In the genomic region with DNA sequence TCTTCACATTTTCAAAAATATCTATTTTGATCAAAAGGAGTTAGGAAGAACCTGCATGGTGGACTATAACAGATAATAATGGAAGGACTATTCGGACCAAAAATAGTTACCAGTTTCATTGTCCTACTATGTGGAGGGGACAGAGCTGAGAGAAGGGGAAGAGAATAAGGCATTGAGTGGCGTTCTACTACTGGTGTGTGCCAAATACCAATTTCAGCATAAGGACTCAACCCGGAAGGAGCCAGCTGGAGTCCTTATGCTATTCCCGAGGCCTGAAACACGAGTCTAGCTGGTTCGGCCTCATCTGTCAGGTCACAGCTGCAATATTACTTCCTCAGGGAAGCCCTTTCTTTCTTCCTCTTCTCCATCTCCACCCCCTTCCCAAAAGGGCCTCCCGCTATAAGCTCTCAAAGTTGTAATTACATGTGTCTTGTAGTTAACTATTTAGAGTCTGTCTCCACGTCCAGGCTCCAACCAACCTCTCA, we compare ENCODE assay signal across 8 cellular contexts. TPM values are rescaled to one million over a fixed set of nuclear protein-coding genes. Genes with fewer than 3 reads are reported as not detected.
DNase-seq lines count a peak whose midpoint lies in the region; ATAC-seq and TF ChIP-seq lines count a peak whose summit lies in the region.

No MANE protein-coding gene starts in this region.

- POLR2A ChIA-PET in CD4-positive, alpha-beta T cell (lab: Charles Lee) = interaction anchor here (0.8 to 2.5 kb wide), 5 partner anchors 21 to 683 kb away, joined by 3 to 18 read pairs (median 10); partner anchors contain the start of genes FBXL17, FER and PJA2
- POLR2A ChIA-PET in activated CD4-positive, alpha-beta memory T cell treated with anti-CD3 and anti-CD28 coated beads for 36 hours (lab: Charles Lee) = interaction anchor here (1.2 to 2.9 kb wide), 2 partner anchors 21 to 38 kb away, joined by 4 to 11 read pairs; partner anchors contain the start of gene FER

- no peaks in the 10 kb centered on the region for H3K36me3 Mint-ChIP-seq in CD4-positive, alpha-beta T cell (ENCODE audit: low read depth)
- H3K36me3 Mint-ChIP-seq in activated CD4-positive, alpha-beta memory T cell treated with anti-CD3 and anti-CD28 coated beads for 36 hours = no peaks in the 10 kb centered on the region

- no peaks in the 10 kb centered on the region for H3K9me3 ChIP-seq in CD4-positive, alpha-beta T cell (ENCODE audit: control insufficient read depth, low read length)

- DNase-seq in CD4-positive, alpha-beta T cell = no peak
- DNase-seq in HCEC 1CT (peak; percentile 54), Right ventricle myocardium superior (peak; percentile 53), pons (ENCODE audit: low spot score) (peak; percentile 60), NCI-H146 treated with DMSO at 0.1 percent for 48 hours (lab: John Stamatoyannopoulos, UW; ENCODE audit: unreplicated experiment) (no peak)
- DNase-seq in activated CD4-positive, alpha-beta memory T cell treated with anti-CD3 and anti-CD28 coated beads for 36 hours = no peak
- no peak for DNase-seq in activated CD4-positive, alpha-beta T cell treated with anti-CD3 and anti-CD28 coated beads, Interleukin-2, amount 50 U/mL, for 48 hours

- no peak for TF ChIP-seq CTCF in CD4-positive, alpha-beta T cell (IDR thresholded peaks at IDR 0.05)

- peak overlapping the region; percentile 82 for H3K4me3 Mint-ChIP-seq in CD4-positive, alpha-beta T cell
- peak overlapping the region; percentile 64 for H3K4me3 Mint-ChIP-seq in activated CD4-positive, alpha-beta memory T cell treated with anti-CD3 and anti-CD28 coated beads for 36 hours

- H3K27ac ChIP-seq in CD4-positive, alpha-beta T cell (ENCODE audit: low read depth, low read length) = no peak overlapping the region

- intact Hi-C loops in CD4-positive, alpha-beta T cell (cut with DNase I, micrococcal nuclease) = no loop called here
- intact Hi-C loops in activated CD4-positive, alpha-beta memory T cell treated with anti-CD3 and anti-CD28 coated beads for 36 hours (cut with micrococcal nuclease) = no loop called here
- intact Hi-C loops in Right ventricle myocardium superior (cut with DNase I) = no loop called here

- peaks cover 22% of the 10 kb centered on the region for H3K4me1 Mint-ChIP-seq in CD4-positive, alpha-beta T cell (ENCODE audit: low read depth)
- peaks cover 23% of the 10 kb centered on the region for H3K4me1 Mint-ChIP-seq in activated CD4-positive, alpha-beta memory T cell treated with anti-CD3 and anti-CD28 coated beads for 36 hours (ENCODE audit: low read depth)

- CTCF ChIA-PET in CD4-positive, alpha-beta T cell (lab: Charles Lee) = no interaction called here
- CTCF ChIA-PET in activated CD4-positive, alpha-beta memory T cell treated with anti-CD3 and anti-CD28 coated beads for 36 hours (lab: Charles Lee) = interaction anchor here (1.4 kb wide), 1 partner anchor 20 kb away, joined by 4 read pairs; the partner anchor contains the start of gene FER

- H3K9me3 Mint-ChIP-seq in CD4-positive, alpha-beta T cell = no peaks in the 10 kb centered on the region
- H3K9me3 Mint-ChIP-seq in activated CD4-positive, alpha-beta memory T cell treated with anti-CD3 and anti-CD28 coated beads for 36 hours = no peaks in the 10 kb centered on the region

- no peak for ATAC-seq in CD4-positive, alpha-beta T cell (ENCODE audit: poor library complexity)
- ATAC-seq in Right ventricle myocardium superior (ENCODE audit: poor library complexity) = peak; percentile 43
- no peak for ATAC-seq in GM21381 (IDR thresholded peaks at IDR 0.05; ENCODE audit: unreplicated experiment)

- H3K27me3 Mint-ChIP-seq in CD4-positive, alpha-beta T cell = peaks cover 29% of the 10 kb centered on the region
- H3K27me3 Mint-ChIP-seq in activated CD4-positive, alpha-beta memory T cell treated with anti-CD3 and anti-CD28 coated beads for 36 hours = peaks cover 29% of the 10 kb centered on the region

- peaks cover 18% of the 10 kb centered on the region for H3K27me3 ChIP-seq in CD4-positive, alpha-beta T cell (ENCODE audit: control insufficient read depth, insufficient read depth, low read length)

- H3K27ac Mint-ChIP-seq in CD4-positive, alpha-beta T cell = peak overlapping the region; percentile 63
- no peak overlapping the region for H3K27ac Mint-ChIP-seq in activated CD4-positive, alpha-beta memory T cell treated with anti-CD3 and anti-CD28 coated beads for 36 hours

RNA-seq across cellular contexts. Expression of gene FER, which starts 20.5 kb away (rescaled TPM):
- 10 to 100 TPM; 14.2 to 15.9 TPM for total RNA-seq in CD4-positive, alpha-beta T cell
- total RNA-seq in activated CD4-positive, alpha-beta memory T cell treated with anti-CD3 and anti-CD28 coated beads for 36 hours = 1 to 10 TPM; 9.1 to 9.5 TPM
- 12.8 TPM for total RNA-seq in Right ventricle myocardium superior

Comparison
In these comparisons a context has a peak if more than half of its experiments do, and no peak if none do; other contexts are left out.
1. DNase-seq: peak in HCEC 1CT (single experiment), Right ventricle myocardium superior (single experiment) and pons (single experiment); none in CD4-positive, alpha-beta T cell (0 of 10), activated CD4-positive, alpha-beta memory T cell treated with anti-CD3 and anti-CD28 coated beads for 36 hours (single experiment), NCI-H146 treated with DMSO at 0.1 percent for 48 hours (single experiment) and activated CD4-positive, alpha-beta T cell treated with anti-CD3 and anti-CD28 coated beads, Interleukin-2, amount 50 U/mL, for 48 hours (0 of 2).